In the genomic region with DNA sequence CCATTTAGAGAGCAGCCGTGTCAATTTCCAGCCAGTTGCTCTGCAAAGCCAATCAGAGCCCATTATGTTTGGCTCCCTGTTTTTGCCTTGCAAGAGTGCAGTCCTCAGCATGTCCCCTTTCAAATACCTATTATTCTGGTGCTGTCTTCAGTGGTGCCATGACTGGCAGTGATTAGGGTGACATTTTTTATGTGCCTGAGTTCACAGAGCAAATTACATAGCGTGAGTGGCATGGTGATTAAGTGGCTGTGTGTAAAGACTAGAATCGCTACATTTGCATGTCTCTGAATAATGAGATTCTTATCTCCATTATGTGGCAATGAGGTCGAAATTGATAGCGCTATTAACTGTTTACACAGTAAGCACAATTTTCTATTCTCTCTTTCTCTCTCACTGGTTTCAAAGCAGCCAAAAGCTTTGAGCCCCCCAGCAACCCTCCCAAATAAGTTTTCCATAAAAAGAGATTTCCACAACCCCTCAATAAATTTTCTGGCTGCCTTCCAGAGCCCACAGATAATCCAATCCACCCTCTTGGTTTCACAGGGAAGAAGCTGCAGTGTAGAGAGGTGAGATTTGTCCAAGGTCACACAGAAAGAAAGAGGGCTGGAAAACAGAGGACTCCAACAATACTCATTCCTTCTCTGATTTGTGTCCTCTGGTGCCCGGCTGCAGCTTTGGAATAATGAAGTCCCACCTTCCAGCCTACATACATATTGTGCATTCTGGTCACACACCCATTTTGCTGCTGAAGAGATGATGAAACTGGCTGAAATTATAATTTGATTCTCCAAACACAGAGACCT, we compare ENCODE assay signal across 1 cellular context.
TF ChIP-seq lines count a peak whose summit lies in the region.

No MANE protein-coding gene starts in this region.

TF ChIP-seq in K562, 482 proteins besides CTCF, POLR2A, EP300 and RAD21 (continued from another document and continues in another):
- TF ChIP-seq NCOA2 (IDR thresholded peaks at IDR 0.05; ENCODE audit: partially characterized antibody in 2 of 2): no peak
- no peak for TF ChIP-seq TCF7 (IDR thresholded peaks at IDR 0.05; ENCODE audit: borderline replicate concordance)
- no peak for TF ChIP-seq MCM2 (IDR thresholded peaks at IDR 0.05; ENCODE audit: low read depth)
- TF ChIP-seq ZFPM2 (CRISPR knock-in tag; IDR thresholded peaks at IDR 0.05): no peak
- TF ChIP-seq HLTF (IDR thresholded peaks at IDR 0.05): no peak
- TF ChIP-seq ZNF584 (CRISPR knock-in tag; IDR thresholded peaks at IDR 0.05; ENCODE audit: low read depth): 0 out of 2 replicates have a peak, but pooled peaks have one; percentile 14
- TF ChIP-seq NR3C1 (CRISPR knock-in tag; IDR thresholded peaks at IDR 0.05): no peak
- TF ChIP-seq, protein P1, sequence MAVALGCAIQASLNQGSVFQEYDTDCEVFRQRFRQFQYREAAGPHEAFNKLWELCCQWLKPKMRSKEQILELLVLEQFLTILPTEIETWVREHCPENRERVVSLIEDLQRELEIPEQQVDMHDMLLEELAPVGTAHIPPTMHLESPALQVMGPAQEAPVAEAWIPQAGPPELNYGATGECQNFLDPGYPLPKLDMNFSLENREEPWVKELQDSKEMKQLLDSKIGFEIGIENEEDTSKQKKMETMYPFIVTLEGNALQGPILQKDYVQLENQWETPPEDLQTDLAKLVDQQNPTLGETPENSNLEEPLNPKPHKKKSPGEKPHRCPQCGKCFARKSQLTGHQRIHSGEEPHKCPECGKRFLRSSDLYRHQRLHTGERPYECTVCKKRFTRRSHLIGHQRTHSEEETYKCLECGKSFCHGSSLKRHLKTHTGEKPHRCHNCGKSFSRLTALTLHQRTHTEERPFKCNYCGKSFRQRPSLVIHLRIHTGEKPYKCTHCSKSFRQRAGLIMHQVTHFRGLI (CRISPR knock-in tag; IDR thresholded peaks at IDR 0.05): no peak
- TF ChIP-seq, protein P2, sequence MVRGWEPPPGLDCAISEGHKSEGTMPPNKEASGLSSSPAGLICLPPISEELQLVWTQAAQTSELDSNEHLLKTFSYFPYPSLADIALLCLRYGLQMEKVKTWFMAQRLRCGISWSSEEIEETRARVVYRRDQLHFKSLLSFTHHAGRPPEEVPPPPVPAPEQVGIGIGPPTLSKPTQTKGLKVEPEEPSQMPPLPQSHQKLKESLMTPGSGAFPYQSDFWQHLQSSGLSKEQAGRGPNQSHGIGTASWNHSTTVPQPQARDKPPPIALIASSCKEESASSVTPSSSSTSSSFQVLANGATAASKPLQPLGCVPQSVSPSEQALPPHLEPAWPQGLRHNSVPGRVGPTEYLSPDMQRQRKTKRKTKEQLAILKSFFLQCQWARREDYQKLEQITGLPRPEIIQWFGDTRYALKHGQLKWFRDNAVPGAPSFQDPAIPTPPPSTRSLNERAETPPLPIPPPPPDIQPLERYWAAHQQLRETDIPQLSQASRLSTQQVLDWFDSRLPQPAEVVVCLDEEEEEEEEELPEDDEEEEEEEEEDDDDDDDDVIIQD (CRISPR knock-in tag; IDR thresholded peaks at IDR 0.05): no peak
- no peak for TF ChIP-seq SMAD1 (IDR thresholded peaks at IDR 0.05; ENCODE audit: low read depth, low read length, partially characterized antibody)
- no peak for TF ChIP-seq ILF3 (IDR thresholded peaks at IDR 0.05; ENCODE audit: borderline replicate concordance)
- TF ChIP-seq SREBF1 (IDR thresholded peaks at IDR 0.05; ENCODE audit: borderline replicate concordance, low read depth, low read length): no peak
- TF ChIP-seq, protein P3, sequence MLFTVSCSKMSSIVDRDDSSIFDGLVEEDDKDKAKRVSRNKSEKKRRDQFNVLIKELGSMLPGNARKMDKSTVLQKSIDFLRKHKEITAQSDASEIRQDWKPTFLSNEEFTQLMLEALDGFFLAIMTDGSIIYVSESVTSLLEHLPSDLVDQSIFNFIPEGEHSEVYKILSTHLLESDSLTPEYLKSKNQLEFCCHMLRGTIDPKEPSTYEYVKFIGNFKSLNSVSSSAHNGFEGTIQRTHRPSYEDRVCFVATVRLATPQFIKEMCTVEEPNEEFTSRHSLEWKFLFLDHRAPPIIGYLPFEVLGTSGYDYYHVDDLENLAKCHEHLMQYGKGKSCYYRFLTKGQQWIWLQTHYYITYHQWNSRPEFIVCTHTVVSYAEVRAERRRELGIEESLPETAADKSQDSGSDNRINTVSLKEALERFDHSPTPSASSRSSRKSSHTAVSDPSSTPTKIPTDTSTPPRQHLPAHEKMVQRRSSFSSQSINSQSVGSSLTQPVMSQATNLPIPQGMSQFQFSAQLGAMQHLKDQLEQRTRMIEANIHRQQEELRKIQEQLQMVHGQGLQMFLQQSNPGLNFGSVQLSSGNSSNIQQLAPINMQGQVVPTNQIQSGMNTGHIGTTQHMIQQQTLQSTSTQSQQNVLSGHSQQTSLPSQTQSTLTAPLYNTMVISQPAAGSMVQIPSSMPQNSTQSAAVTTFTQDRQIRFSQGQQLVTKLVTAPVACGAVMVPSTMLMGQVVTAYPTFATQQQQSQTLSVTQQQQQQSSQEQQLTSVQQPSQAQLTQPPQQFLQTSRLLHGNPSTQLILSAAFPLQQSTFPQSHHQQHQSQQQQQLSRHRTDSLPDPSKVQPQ (CRISPR knock-in tag; IDR thresholded peaks at IDR 0.05; ENCODE audit: borderline replicate concordance): no peak
- 0 out of 2 replicates have a peak, but pooled peaks have one; percentile 13 for TF ChIP-seq CXXC5 (CRISPR knock-in tag; IDR thresholded peaks at IDR 0.05)
- TF ChIP-seq, protein P4, sequence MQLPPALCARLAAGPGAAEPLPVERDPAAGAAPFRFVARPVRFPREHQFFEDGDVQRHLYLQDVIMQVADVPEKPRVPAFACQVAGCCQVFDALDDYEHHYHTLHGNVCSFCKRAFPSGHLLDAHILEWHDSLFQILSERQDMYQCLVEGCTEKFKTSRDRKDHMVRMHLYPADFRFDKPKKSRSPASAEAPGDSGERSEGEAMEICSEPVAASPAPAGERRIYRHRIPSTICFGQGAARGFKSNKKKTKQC (CRISPR knock-in tag; IDR thresholded peaks at IDR 0.05): no peak
- no peak for TF ChIP-seq U2AF2 (optimal IDR thresholded peaks at IDR 0.05; ENCODE audit: low read depth, low read length)
- TF ChIP-seq, protein P5, sequence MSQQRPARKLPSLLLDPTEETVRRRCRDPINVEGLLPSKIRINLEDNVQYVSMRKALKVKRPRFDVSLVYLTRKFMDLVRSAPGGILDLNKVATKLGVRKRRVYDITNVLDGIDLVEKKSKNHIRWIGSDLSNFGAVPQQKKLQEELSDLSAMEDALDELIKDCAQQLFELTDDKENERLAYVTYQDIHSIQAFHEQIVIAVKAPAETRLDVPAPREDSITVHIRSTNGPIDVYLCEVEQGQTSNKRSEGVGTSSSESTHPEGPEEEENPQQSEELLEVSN (IDR thresholded peaks at IDR 0.05; ENCODE audit: borderline replicate concordance in 1 of 2, extremely low read depth in 1 of 2, insufficient read depth in 1 of 2, insufficient read length in 1 of 2, low read depth in 1 of 2, low read length in 1 of 2, poor library complexity in 1 of 2, severe bottlenecking in 1 of 2): peak in 1 of 2 experiments; percentile 21
- TF ChIP-seq, protein P6, sequence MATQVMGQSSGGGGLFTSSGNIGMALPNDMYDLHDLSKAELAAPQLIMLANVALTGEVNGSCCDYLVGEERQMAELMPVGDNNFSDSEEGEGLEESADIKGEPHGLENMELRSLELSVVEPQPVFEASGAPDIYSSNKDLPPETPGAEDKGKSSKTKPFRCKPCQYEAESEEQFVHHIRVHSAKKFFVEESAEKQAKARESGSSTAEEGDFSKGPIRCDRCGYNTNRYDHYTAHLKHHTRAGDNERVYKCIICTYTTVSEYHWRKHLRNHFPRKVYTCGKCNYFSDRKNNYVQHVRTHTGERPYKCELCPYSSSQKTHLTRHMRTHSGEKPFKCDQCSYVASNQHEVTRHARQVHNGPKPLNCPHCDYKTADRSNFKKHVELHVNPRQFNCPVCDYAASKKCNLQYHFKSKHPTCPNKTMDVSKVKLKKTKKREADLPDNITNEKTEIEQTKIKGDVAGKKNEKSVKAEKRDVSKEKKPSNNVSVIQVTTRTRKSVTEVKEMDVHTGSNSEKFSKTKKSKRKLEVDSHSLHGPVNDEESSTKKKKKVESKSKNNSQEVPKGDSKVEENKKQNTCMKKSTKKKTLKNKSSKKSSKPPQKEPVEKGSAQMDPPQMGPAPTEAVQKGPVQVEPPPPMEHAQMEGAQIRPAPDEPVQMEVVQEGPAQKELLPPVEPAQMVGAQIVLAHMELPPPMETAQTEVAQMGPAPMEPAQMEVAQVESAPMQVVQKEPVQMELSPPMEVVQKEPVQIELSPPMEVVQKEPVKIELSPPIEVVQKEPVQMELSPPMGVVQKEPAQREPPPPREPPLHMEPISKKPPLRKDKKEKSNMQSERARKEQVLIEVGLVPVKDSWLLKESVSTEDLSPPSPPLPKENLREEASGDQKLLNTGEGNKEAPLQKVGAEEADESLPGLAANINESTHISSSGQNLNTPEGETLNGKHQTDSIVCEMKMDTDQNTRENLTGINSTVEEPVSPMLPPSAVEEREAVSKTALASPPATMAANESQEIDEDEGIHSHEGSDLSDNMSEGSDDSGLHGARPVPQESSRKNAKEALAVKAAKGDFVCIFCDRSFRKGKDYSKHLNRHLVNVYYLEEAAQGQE (CRISPR knock-in tag; IDR thresholded peaks at IDR 0.05; ENCODE audit: low read depth): no peak
- TF ChIP-seq, protein P7, sequence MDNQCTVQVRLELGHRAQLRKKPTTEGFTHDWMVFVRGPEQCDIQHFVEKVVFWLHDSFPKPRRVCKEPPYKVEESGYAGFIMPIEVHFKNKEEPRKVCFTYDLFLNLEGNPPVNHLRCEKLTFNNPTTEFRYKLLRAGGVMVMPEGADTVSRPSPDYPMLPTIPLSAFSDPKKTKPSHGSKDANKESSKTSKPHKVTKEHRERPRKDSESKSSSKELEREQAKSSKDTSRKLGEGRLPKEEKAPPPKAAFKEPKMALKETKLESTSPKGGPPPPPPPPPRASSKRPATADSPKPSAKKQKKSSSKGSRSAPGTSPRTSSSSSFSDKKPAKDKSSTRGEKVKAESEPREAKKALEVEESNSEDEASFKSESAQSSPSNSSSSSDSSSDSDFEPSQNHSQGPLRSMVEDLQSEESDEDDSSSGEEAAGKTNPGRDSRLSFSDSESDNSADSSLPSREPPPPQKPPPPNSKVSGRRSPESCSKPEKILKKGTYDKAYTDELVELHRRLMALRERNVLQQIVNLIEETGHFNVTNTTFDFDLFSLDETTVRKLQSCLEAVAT (IDR thresholded peaks at IDR 0.05): no peak
- TF ChIP-seq, protein P8, sequence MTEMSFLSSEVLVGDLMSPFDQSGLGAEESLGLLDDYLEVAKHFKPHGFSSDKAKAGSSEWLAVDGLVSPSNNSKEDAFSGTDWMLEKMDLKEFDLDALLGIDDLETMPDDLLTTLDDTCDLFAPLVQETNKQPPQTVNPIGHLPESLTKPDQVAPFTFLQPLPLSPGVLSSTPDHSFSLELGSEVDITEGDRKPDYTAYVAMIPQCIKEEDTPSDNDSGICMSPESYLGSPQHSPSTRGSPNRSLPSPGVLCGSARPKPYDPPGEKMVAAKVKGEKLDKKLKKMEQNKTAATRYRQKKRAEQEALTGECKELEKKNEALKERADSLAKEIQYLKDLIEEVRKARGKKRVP (CRISPR knock-in tag; IDR thresholded peaks at IDR 0.05): peak; percentile 89
- TF ChIP-seq, protein P9, sequence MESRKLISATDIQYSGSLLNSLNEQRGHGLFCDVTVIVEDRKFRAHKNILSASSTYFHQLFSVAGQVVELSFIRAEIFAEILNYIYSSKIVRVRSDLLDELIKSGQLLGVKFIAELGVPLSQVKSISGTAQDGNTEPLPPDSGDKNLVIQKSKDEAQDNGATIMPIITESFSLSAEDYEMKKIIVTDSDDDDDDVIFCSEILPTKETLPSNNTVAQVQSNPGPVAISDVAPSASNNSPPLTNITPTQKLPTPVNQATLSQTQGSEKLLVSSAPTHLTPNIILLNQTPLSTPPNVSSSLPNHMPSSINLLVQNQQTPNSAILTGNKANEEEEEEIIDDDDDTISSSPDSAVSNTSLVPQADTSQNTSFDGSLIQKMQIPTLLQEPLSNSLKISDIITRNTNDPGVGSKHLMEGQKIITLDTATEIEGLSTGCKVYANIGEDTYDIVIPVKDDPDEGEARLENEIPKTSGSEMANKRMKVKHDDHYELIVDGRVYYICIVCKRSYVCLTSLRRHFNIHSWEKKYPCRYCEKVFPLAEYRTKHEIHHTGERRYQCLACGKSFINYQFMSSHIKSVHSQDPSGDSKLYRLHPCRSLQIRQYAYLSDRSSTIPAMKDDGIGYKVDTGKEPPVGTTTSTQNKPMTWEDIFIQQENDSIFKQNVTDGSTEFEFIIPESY (CRISPR knock-in tag; IDR thresholded peaks at IDR 0.05): peak; percentile 75; the same call in 1 of the 2 replicates
- peak; percentile 74 to 75; a peak in 2 of 4 replicates for TF ChIP-seq TRIM24 (IDR thresholded peaks at IDR 0.05)
- peak; percentile 69 for TF ChIP-seq POLR2H (tag; IDR thresholded peaks at IDR 0.05; ENCODE audit: low read depth)
- no peak for TF ChIP-seq FUS (optimal IDR thresholded peaks at IDR 0.05; ENCODE audit: low read depth, low read length)
- TF ChIP-seq FOXK2 (conservative IDR thresholded peaks at IDR 0.05 in 1 of 2, IDR thresholded peaks at IDR 0.05 in 1 of 2; ENCODE audit: low read depth in 2 of 2): no peak
- TF ChIP-seq, protein P10, sequence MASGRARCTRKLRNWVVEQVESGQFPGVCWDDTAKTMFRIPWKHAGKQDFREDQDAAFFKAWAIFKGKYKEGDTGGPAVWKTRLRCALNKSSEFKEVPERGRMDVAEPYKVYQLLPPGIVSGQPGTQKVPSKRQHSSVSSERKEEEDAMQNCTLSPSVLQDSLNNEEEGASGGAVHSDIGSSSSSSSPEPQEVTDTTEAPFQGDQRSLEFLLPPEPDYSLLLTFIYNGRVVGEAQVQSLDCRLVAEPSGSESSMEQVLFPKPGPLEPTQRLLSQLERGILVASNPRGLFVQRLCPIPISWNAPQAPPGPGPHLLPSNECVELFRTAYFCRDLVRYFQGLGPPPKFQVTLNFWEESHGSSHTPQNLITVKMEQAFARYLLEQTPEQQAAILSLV (tag; IDR thresholded peaks at IDR 0.05): peak; percentile 62
- TF ChIP-seq RUNX1 (IDR thresholded peaks at IDR 0.05; ENCODE audit: low read depth): no peak
- no peak for TF ChIP-seq ZNF224 (CRISPR knock-in tag; IDR thresholded peaks at IDR 0.05)
- TF ChIP-seq ZNF766 (CRISPR knock-in tag; conservative IDR thresholded peaks at IDR 0.05): no peak
- TF ChIP-seq ZKSCAN8 (CRISPR knock-in tag; IDR thresholded peaks at IDR 0.05): peak; percentile 29; the same call in 1 of the 2 replicates
- TF ChIP-seq FOS (IDR thresholded peaks at IDR 0.05; ENCODE audit: extremely low read depth, insufficient read length): no peak
- TF ChIP-seq, protein P11, sequence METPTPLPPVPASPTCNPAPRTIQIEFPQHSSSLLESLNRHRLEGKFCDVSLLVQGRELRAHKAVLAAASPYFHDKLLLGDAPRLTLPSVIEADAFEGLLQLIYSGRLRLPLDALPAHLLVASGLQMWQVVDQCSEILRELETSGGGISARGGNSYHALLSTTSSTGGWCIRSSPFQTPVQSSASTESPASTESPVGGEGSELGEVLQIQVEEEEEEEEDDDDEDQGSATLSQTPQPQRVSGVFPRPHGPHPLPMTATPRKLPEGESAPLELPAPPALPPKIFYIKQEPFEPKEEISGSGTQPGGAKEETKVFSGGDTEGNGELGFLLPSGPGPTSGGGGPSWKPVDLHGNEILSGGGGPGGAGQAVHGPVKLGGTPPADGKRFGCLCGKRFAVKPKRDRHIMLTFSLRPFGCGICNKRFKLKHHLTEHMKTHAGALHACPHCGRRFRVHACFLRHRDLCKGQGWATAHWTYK (CRISPR knock-in tag; IDR thresholded peaks at IDR 0.05): no peak
- no peak for TF ChIP-seq BCL6 (CRISPR knock-in tag; IDR thresholded peaks at IDR 0.05)
- TF ChIP-seq, protein P12, sequence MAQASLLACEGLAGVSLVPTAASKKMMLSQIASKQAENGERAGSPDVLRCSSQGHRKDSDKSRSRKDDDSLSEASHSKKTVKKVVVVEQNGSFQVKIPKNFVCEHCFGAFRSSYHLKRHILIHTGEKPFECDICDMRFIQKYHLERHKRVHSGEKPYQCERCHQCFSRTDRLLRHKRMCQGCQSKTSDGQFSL (CRISPR knock-in tag; IDR thresholded peaks at IDR 0.05): no peak
- TF ChIP-seq, protein P12 (tag; IDR thresholded peaks at IDR 0.05): peak in 1 of 2 experiments; percentile 76; a peak in 2 of 4 replicates
- no peak for TF ChIP-seq HMGN3 (IDR thresholded peaks at IDR 0.05; ENCODE audit: borderline replicate concordance, extremely low read depth, insufficient read length, low read depth, low read length)
